In genomic region chr15:89138999-89139612, GRCh38 we compare ENCODE assay signal across 2 cellular contexts.
TF ChIP-seq lines count a peak whose summit lies in the region.

No MANE protein-coding gene starts in this region.

TF ChIP-seq in HEK293, 187 proteins besides CTCF, POLR2A, EP300 and RAD21 (continued from another document):
- TF ChIP-seq ZNF704 (tag by site-specific recombination; IDR thresholded peaks at IDR 0.05) (no peak), ZFP69B (tag by site-specific recombination; IDR thresholded peaks at IDR 0.05) (peak; percentile 85), ZNF692 (tag by site-specific recombination; IDR thresholded peaks at IDR 0.05) (peak; percentile 87), ZNF510 (tag by site-specific recombination; IDR thresholded peaks at IDR 0.05; ENCODE audit: insufficient replicate concordance) (no peak), WT1 (tag by site-specific recombination; IDR thresholded peaks at IDR 0.05) (peak; percentile 75; the same call in 1 of the 2 replicates), ZNF548 (tag by site-specific recombination; IDR thresholded peaks at IDR 0.05) (no peak), ZNF701 (tag by site-specific recombination; IDR thresholded peaks at IDR 0.05) (no peak), ZNF335 (tag by site-specific recombination; conservative IDR thresholded peaks at IDR 0.05) (peak; percentile 36; the same call in 1 of the 2 replicates), ZNF366 (tag by site-specific recombination; conservative IDR thresholded peaks at IDR 0.05) (peak; percentile 31; the same call in 1 of the 2 replicates), ZNF600 (tag by site-specific recombination; IDR thresholded peaks at IDR 0.05) (peak; percentile 39; the same call in 1 of the 2 replicates)
- TF ChIP-seq, protein P1, sequence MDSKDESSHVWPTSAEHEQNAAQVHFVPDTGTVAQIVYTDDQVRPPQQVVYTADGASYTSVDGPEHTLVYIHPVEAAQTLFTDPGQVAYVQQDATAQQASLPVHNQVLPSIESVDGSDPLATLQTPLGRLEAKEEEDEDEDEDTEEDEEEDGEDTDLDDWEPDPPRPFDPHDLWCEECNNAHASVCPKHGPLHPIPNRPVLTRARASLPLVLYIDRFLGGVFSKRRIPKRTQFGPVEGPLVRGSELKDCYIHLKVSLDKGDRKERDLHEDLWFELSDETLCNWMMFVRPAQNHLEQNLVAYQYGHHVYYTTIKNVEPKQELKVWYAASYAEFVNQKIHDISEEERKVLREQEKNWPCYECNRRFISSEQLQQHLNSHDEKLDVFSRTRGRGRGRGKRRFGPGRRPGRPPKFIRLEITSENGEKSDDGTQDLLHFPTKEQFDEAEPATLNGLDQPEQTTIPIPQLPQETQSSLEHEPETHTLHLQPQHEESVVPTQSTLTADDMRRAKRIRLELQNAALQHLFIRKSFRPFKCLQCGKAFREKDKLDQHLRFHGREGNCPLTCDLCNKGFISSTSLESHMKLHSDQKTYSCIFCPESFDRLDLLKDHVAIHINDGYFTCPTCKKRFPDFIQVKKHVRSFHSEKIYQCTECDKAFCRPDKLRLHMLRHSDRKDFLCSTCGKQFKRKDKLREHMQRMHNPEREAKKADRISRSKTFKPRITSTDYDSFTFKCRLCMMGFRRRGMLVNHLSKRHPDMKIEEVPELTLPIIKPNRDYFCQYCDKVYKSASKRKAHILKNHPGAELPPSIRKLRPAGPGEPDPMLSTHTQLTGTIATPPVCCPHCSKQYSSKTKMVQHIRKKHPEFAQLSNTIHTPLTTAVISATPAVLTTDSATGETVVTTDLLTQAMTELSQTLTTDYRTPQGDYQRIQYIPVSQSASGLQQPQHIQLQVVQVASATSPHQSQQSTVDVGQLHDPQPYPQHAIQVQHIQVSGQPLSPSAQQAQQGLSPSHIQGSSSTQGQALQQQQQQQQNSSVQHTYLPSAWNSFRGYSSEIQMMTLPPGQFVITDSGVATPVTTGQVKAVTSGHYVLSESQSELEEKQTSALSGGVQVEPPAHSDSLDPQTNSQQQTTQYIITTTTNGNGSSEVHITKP (tag by site-specific recombination; IDR thresholded peaks at IDR 0.05): peak; percentile 92

TF ChIP-seq in HepG2, 621 proteins besides CTCF, POLR2A, EP300 and RAD21 (continued from another document and continues in another):
- TF ChIP-seq ZNF362 (CRISPR knock-in tag; IDR thresholded peaks at IDR 0.05; ENCODE audit: borderline replicate concordance) (no peak), ZNF33A (CRISPR knock-in tag; IDR thresholded peaks at IDR 0.05; ENCODE audit: borderline replicate concordance) (no peak), ZC3H13 (CRISPR knock-in tag; IDR thresholded peaks at IDR 0.05) (0 out of 2 replicates have a peak, but pooled peaks have one; percentile 19), ZNF207 (IDR thresholded peaks at IDR 0.05; ENCODE audit: borderline replicate concordance) (no peak), ZNF414 (CRISPR knock-in tag; IDR thresholded peaks at IDR 0.05) (0 out of 2 replicates have a peak, but pooled peaks have one; percentile 19), HNF1A (IDR thresholded peaks at IDR 0.05; ENCODE audit: low read depth) (no peak), HNF1A (CRISPR knock-in tag; IDR thresholded peaks at IDR 0.05; ENCODE audit: borderline replicate concordance) (0 out of 2 replicates have a peak, but pooled peaks have one; percentile 47), FOXP1 (IDR thresholded peaks at IDR 0.05) (no peak), FOXP1 (CRISPR knock-in tag; IDR thresholded peaks at IDR 0.05) (peak; percentile 37), ZBTB21 (CRISPR knock-in tag; IDR thresholded peaks at IDR 0.05) (no peak), ISL2 (CRISPR knock-in tag; IDR thresholded peaks at IDR 0.05) (0 out of 2 replicates have a peak, but pooled peaks have one; percentile 5), FOSL2 (CRISPR knock-in tag; IDR thresholded peaks at IDR 0.05) (peak; percentile 79), U2AF2 (IDR thresholded peaks at IDR 0.05; ENCODE audit: low read depth, low read length) (no peak), ZMYM2 (CRISPR knock-in tag; IDR thresholded peaks at IDR 0.05) (no peak), PRDM4 (CRISPR knock-in tag; IDR thresholded peaks at IDR 0.05; ENCODE audit: borderline replicate concordance) (no peak), PBX2 (CRISPR knock-in tag; IDR thresholded peaks at IDR 0.05) (0 out of 2 replicates have a peak, but pooled peaks have one; percentile 5), ZNF18 (CRISPR knock-in tag; IDR thresholded peaks at IDR 0.05; ENCODE audit: insufficient replicate concordance) (peak; percentile 62), KLF6 (CRISPR knock-in tag; IDR thresholded peaks at IDR 0.05) (no peak), ZBTB38 (CRISPR knock-in tag; IDR thresholded peaks at IDR 0.05) (0 out of 2 replicates have a peak, but pooled peaks have one; percentile 12), ZSCAN30 (CRISPR knock-in tag; IDR thresholded peaks at IDR 0.05) (no peak), ZNF143 (CRISPR knock-in tag; IDR thresholded peaks at IDR 0.05) (no peak), ZNF224 (CRISPR knock-in tag; IDR thresholded peaks at IDR 0.05) (peak; percentile 31; the same call in 1 of the 2 replicates), SPEN (CRISPR knock-in tag; IDR thresholded peaks at IDR 0.05; ENCODE audit: low read depth) (0 out of 2 replicates have a peak, but pooled peaks have one; percentile 18), ZNF569 (CRISPR knock-in tag; IDR thresholded peaks at IDR 0.05; ENCODE audit: borderline replicate concordance) (no peak), FOSL1 (CRISPR knock-in tag; IDR thresholded peaks at IDR 0.05; ENCODE audit: borderline replicate concordance) (0 out of 2 replicates have a peak, but pooled peaks have one; percentile 20), ZBTB43 (CRISPR knock-in tag; conservative IDR thresholded peaks at IDR 0.05) (0 out of 2 replicates have a peak, but pooled peaks have one; percentile 1), SRF (IDR thresholded peaks at IDR 0.05; ENCODE audit: low read depth, low read length) (no peak), KDM3A (CRISPR knock-in tag; IDR thresholded peaks at IDR 0.05; ENCODE audit: low read depth) (0 out of 2 replicates have a peak, but pooled peaks have one; percentile 11), MAFG (CRISPR knock-in tag; IDR thresholded peaks at IDR 0.05) (no peak), THAP8 (CRISPR knock-in tag; IDR thresholded peaks at IDR 0.05; ENCODE audit: borderline replicate concordance) (no peak)
- TF ChIP-seq, protein P2, sequence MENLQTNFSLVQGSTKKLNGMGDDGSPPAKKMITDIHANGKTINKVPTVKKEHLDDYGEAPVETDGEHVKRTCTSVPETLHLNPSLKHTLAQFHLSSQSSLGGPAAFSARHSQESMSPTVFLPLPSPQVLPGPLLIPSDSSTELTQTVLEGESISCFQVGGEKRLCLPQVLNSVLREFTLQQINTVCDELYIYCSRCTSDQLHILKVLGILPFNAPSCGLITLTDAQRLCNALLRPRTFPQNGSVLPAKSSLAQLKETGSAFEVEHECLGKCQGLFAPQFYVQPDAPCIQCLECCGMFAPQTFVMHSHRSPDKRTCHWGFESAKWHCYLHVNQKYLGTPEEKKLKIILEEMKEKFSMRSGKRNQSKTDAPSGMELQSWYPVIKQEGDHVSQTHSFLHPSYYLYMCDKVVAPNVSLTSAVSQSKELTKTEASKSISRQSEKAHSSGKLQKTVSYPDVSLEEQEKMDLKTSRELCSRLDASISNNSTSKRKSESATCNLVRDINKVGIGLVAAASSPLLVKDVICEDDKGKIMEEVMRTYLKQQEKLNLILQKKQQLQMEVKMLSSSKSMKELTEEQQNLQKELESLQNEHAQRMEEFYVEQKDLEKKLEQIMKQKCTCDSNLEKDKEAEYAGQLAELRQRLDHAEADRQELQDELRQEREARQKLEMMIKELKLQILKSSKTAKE (CRISPR knock-in tag; IDR thresholded peaks at IDR 0.05; ENCODE audit: borderline replicate concordance): no peak
